11 cellular contexts compared by ENCODE assay signal in genomic region chr3:126267976-126268615, GRCh38.
DNase-seq lines count a peak whose midpoint lies in the region; ATAC-seq and TF ChIP-seq lines count a peak whose summit lies in the region.
"Had no signal": no experiment of that assay in that cellular context is flagged by ENCODE, and none has a peak within 500 bp of the region (broad histone marks: within the 10 kb centered on the region; RNA-seq: fewer than 3 reads in every experiment).

No MANE protein-coding gene starts in this region.

- peaks cover 15% of the 10 kb centered on the region for H3K27me3 ChIP-seq in HUES64 (ENCODE audit: insufficient read depth, low read length)
- H3K27me3 ChIP-seq in lung (ENCODE audit: control insufficient read depth, insufficient read depth), result no peaks in the 10 kb centered on the region
- H3K27me3 ChIP-seq in subcutaneous abdominal adipose tissue (ENCODE audit: control insufficient read depth in 5 of 5, insufficient read depth in 4 of 5, low read length in 5 of 5), result peaks cover 0 to 5% (median 0%) of the 10 kb centered on the region in 5 donors

- H3K9me3 Mint-ChIP-seq in dendritic cell treated with granulocyte-macrophage colony-stimulating factor and Interleukin-4, amounts not matched to agents 40 ng/mL and 50 ng/mL, for 4 days, result no peaks in the 10 kb centered on the region
- H3K9me3 Mint-ChIP-seq: IgD-negative memory B cell had no signal

- 69% methylated on average over 15 of the region's 15 CpGs for WGBS in HUES64
- WGBS in lung, 2 donors, result 66 to 70% methylated on average over 15 of the region's 15 CpGs

- H3K9ac ChIP-seq in HUES64 (ENCODE audit: low read depth, low read length) (peak overlapping the region; percentile 85), subcutaneous abdominal adipose tissue (ENCODE audit: low read length in 5 of 5) (no peak overlapping the region)

- H3K4me1 Mint-ChIP-seq in dendritic cell treated with granulocyte-macrophage colony-stimulating factor and Interleukin-4, amounts not matched to agents 40 ng/mL and 50 ng/mL, for 4 days (ENCODE audit: low read depth), result peaks cover 14% of the 10 kb centered on the region
- H3K4me1 Mint-ChIP-seq: IgD-negative memory B cell had no signal

- no peak for DNase-seq in lung (ENCODE audit: low spot score)
- no peak for DNase-seq in NCI-H1694 (lab: John Stamatoyannopoulos, UW)
- DNase-seq in pons (ENCODE audit: low spot score), result no peak
- no peak for DNase-seq in GOT3 (lab: John Stamatoyannopoulos, UW)
- DNase-seq: DND-41, T-helper 1 cell had no signal

- H3K36me3 ChIP-seq in HUES64 (ENCODE audit: insufficient read depth, low read length), result no peaks in the 10 kb centered on the region
- no peaks in the 10 kb centered on the region for H3K36me3 ChIP-seq in lung (ENCODE audit: control insufficient read depth in 2 of 2, insufficient read depth in 2 of 2, low read length in 2 of 2)
- H3K36me3 ChIP-seq in subcutaneous abdominal adipose tissue (ENCODE audit: control insufficient read depth in 5 of 5, insufficient read depth in 5 of 5, low read length in 5 of 5), result peaks cover 0 to 4% (median 0%) of the 10 kb centered on the region in 5 donors

- peak overlapping the region; percentile 58 for H3K4me3 ChIP-seq in HUES64 (ENCODE audit: low read length)
- no peak overlapping the region for H3K4me3 ChIP-seq in lung
- H3K4me3 ChIP-seq in subcutaneous abdominal adipose tissue (ENCODE audit: low read depth in 1 of 5, low read length in 5 of 5), result peak overlapping the region; percentile 17 to 50 (median 48)

- TF ChIP-seq CTCF in lung (IDR thresholded peaks at IDR 0.05; ENCODE audit: control extremely low read depth, extremely low read depth), result no peak

- ATAC-seq in lung (ENCODE audit: insufficient read depth, low FRiP score) (no peak), HG02571 (IDR thresholded peaks at IDR 0.05; ENCODE audit: unreplicated experiment) (no peak)

- no peak overlapping the region for H3K27ac Mint-ChIP-seq in dendritic cell treated with granulocyte-macrophage colony-stimulating factor and Interleukin-4, amounts not matched to agents 40 ng/mL and 50 ng/mL, for 4 days
- H3K27ac Mint-ChIP-seq: IgD-negative memory B cell had no signal

- H3K4me1 ChIP-seq in HUES64 (ENCODE audit: insufficient read depth, low read length) (peaks cover 12% of the 10 kb centered on the region), lung (ENCODE audit: control insufficient read depth in 2 of 2, insufficient read depth in 2 of 2, low read length in 2 of 2) (peaks cover 0 to 14% of the 10 kb centered on the region in 2 donors), subcutaneous abdominal adipose tissue (ENCODE audit: control insufficient read depth in 5 of 5, insufficient read depth in 5 of 5, low read length in 5 of 5) (peaks cover 2 to 68% (median 45%) of the 10 kb centered on the region in 5 donors)

- no peaks in the 10 kb centered on the region for H3K36me3 Mint-ChIP-seq in dendritic cell treated with granulocyte-macrophage colony-stimulating factor and Interleukin-4, amounts not matched to agents 40 ng/mL and 50 ng/mL, for 4 days (ENCODE audit: low read depth)
- H3K36me3 Mint-ChIP-seq: IgD-negative memory B cell had no signal

- peaks cover 49% of the 10 kb centered on the region for H3K27me3 Mint-ChIP-seq in dendritic cell treated with granulocyte-macrophage colony-stimulating factor and Interleukin-4, amounts not matched to agents 40 ng/mL and 50 ng/mL, for 4 days

- H3K4me3 Mint-ChIP-seq in dendritic cell treated with granulocyte-macrophage colony-stimulating factor and Interleukin-4, amounts not matched to agents 40 ng/mL and 50 ng/mL, for 4 days, result peak overlapping the region; percentile 66
- H3K4me3 Mint-ChIP-seq: IgD-negative memory B cell had no signal

- H3K9me3 ChIP-seq in HUES64 (ENCODE audit: insufficient read depth, low read depth, low read length) (no peaks in the 10 kb centered on the region), lung (ENCODE audit: control insufficient read depth in 2 of 2, insufficient read depth in 1 of 2, low read length in 1 of 2) (no peaks in the 10 kb centered on the region), subcutaneous abdominal adipose tissue (ENCODE audit: control insufficient read depth in 5 of 5, low read length in 5 of 5) (no peaks in the 10 kb centered on the region)

- H3K27ac ChIP-seq in HUES64 (ENCODE audit: low read depth, low read length), result peak overlapping the region; percentile 89; the same call in 1 of the 2 replicates
- peak overlapping the region; percentile 68 to 95 for H3K27ac ChIP-seq in lung (ENCODE audit: low read depth in 1 of 2, low read length in 1 of 2)
- H3K27ac ChIP-seq in subcutaneous abdominal adipose tissue (ENCODE audit: low read depth, low read length), result peak overlapping the region; percentile 57

- intact Hi-C loops in dendritic cell treated with granulocyte-macrophage colony-stimulating factor and Interleukin-4, amounts not matched to agents 40 ng/mL and 50 ng/mL, for 4 days (cut with micrococcal nuclease), result no loop called here
